ENCODE assay signal across 28 cellular contexts in genomic region chr2:24850944-24851343, GRCh38.
"Had no signal": no experiment of that assay in that cellular context is flagged by ENCODE, and none has a peak within 500 bp of the region (broad histone marks: within the 10 kb centered on the region; RNA-seq: fewer than 3 reads in every experiment).

No MANE protein-coding gene starts in this region.

- H3K27me3 ChIP-seq: adrenal gland, SJSA1 had no signal

- H3K4me2 ChIP-seq: KMS-11 had no signal

- H3K4me1 ChIP-seq: SJSA1 had no signal

- H3K9ac ChIP-seq: KMS-11 had no signal

- H3K27me3 Mint-ChIP-seq: activated CD8-positive, alpha-beta T cell treated with anti-CD3 and anti-CD28 coated beads for 36 hours; activated naive CD8-positive, alpha-beta T cell treated with anti-CD3 and anti-CD28 coated beads, Interleukin-2, amount 10 ng/mL, durations not matched to agents 7 days and 5 days had no signal

- ATAC-seq: activated CD4-positive, CD25-positive, alpha-beta regulatory T cell treated with anti-CD3 and anti-CD28 coated beads, Interleukin-2, amount 50 U/mL, for 24 hours; activated CD8-positive, alpha-beta T cell treated with anti-CD3 and anti-CD28 coated beads for 36 hours; Panc1; Right ventricle myocardium inferior; SK-N-SH treated with all-trans-retinoic acid at 6 μM for 48 hours had no signal

- DNase-seq: activated CD4-positive, alpha-beta T cell treated with anti-CD3 and anti-CD28 coated beads for 4 hours; activated CD8-positive, alpha-beta memory T cell treated with anti-CD3 and anti-CD28 coated beads, Interleukin-2, amount 50 U/mL, for 48 hours; activated CD8-positive, alpha-beta T cell treated with anti-CD3 and anti-CD28 coated beads for 36 hours; activated naive CD4-positive, alpha-beta T cell treated with anti-CD3 and anti-CD28 coated beads, Interleukin-2, amount 50 U/mL, for 16 hours; activated naive CD8-positive, alpha-beta T cell treated with anti-CD3 and anti-CD28 coated beads, Interleukin-2, amount 10 ng/mL, durations not matched to agents 7 days and 5 days; activated T-cell treated with anti-CD3 and anti-CD28 coated beads, Interleukin-2, amount 50 U/mL, for 1 hour; adrenal gland; anterior cingulate cortex; MV-4-11; NCI-H1092 treated with DMSO at 0.1 percent for 48 hours; NCI-H1417 treated with DMSO at 0.1 percent for 48 hours; NCI-H1694; NCI-H2029; NCI-H2107; NCI-H2171 treated with DMSO at 0.1 percent for 48 hours; NCI-H226; NCI-H510A; NCI-H526 treated with DMSO at 0.1 percent for 48 hours; NCI-H82; OCI-M1; RPMI8226; SW 1271 had no signal

- H3K4me3 ChIP-seq: adrenal gland, SJSA1 had no signal

- H3K4me3 Mint-ChIP-seq: activated CD8-positive, alpha-beta T cell treated with anti-CD3 and anti-CD28 coated beads for 36 hours; activated naive CD8-positive, alpha-beta T cell treated with anti-CD3 and anti-CD28 coated beads, Interleukin-2, amount 10 ng/mL, durations not matched to agents 7 days and 5 days had no signal

- H3K27ac ChIP-seq: KMS-11, SJSA1 had no signal

- H3K27ac Mint-ChIP-seq: activated CD8-positive, alpha-beta T cell treated with anti-CD3 and anti-CD28 coated beads for 36 hours; activated naive CD8-positive, alpha-beta T cell treated with anti-CD3 and anti-CD28 coated beads, Interleukin-2, amount 10 ng/mL, durations not matched to agents 7 days and 5 days had no signal

- H3K9me3 ChIP-seq: adrenal gland had no signal

- H3K36me3 ChIP-seq: adrenal gland, SJSA1 had no signal
